In genomic region chr5:157971466-157972324, GRCh38 we compare ENCODE assay signal across 13 cellular contexts.
DNase-seq lines count a peak whose midpoint lies in the region; ATAC-seq and TF ChIP-seq lines count a peak whose summit lies in the region.
"Had no signal": no experiment of that assay in that cellular context is flagged by ENCODE, and none has a peak within 500 bp of the region (broad histone marks: within the 10 kb centered on the region; RNA-seq: fewer than 3 reads in every experiment).

No MANE protein-coding gene starts in this region.

- no peak for TF ChIP-seq POLR2A in heart left ventricle (IDR thresholded peaks at IDR 0.05)

- H3K36me3 ChIP-seq in heart left ventricle (no peaks in the 10 kb centered on the region), rectal smooth muscle tissue (ENCODE audit: control insufficient read depth, insufficient read depth, low read length) (no peaks in the 10 kb centered on the region)

- no peaks in the 10 kb centered on the region for H3K36me3 Mint-ChIP-seq in progenitor cell of endocrine pancreas (ENCODE audit: insufficient read depth)

- H3K4me1 Mint-ChIP-seq in progenitor cell of endocrine pancreas (ENCODE audit: low read depth): peaks cover 5% of the 10 kb centered on the region
- H3K4me1 Mint-ChIP-seq: activated naive CD8-positive, alpha-beta T cell treated with anti-CD3 and anti-CD28 coated beads, Interleukin-2, amount 50 U/mL, for 24 hours had no signal

- H3K27me3 Mint-ChIP-seq in progenitor cell of endocrine pancreas: peaks cover 7% of the 10 kb centered on the region

- DNase-seq in HFF-Myc (ENCODE audit: extremely low read depth, low read depth) (peak; percentile 53), NCI-H524 treated with DMSO at 0.1 percent for 48 hours (lab: John Stamatoyannopoulos, UW) (peak; percentile 48), heart left ventricle (peak in 1 of 5 donors; percentile 50), putamen (ENCODE audit: low spot score) (no peak), progenitor cell of endocrine pancreas (ENCODE audit: low spot score, unreplicated experiment) (no peak)
- DNase-seq: activated naive CD8-positive, alpha-beta T cell treated with anti-CD3 and anti-CD28 coated beads, Interleukin-2, amount 50 U/mL, for 24 hours; islet precursor cell had no signal

- H3K4me1 ChIP-seq in heart left ventricle (peaks cover 0 to 10% (median 4%) of the 10 kb centered on the region in 12 donors), rectal smooth muscle tissue (ENCODE audit: control insufficient read depth, insufficient read depth, low read length) (peaks cover 9% of the 10 kb centered on the region)
- H3K4me1 ChIP-seq: Caco-2 had no signal

- H3K27ac Mint-ChIP-seq in progenitor cell of endocrine pancreas: no peak overlapping the region
- H3K27ac Mint-ChIP-seq: activated naive CD8-positive, alpha-beta T cell treated with anti-CD3 and anti-CD28 coated beads, Interleukin-2, amount 50 U/mL, for 24 hours; T-helper 1 cell treated with Interleukin-12 subunit alpha and Interleukin-12 subunit beta and Interleukin-4 antibody, amounts not matched to agents 30 μg/mL and 1 μg/mL, for 36 hours had no signal

- no peak overlapping the region for H3K9ac ChIP-seq in rectal smooth muscle tissue (ENCODE audit: low read length)

- 26 to 44% (median 32%) methylated on average over 5 of the region's 5 CpGs for WGBS in heart left ventricle, 4 donors

- TF ChIP-seq CTCF in HFF-Myc (IDR thresholded peaks at IDR 0.05; ENCODE audit: low read depth, low read length, missing control alignments) (no peak), heart left ventricle (IDR thresholded peaks at IDR 0.05) (no peak), progenitor cell of endocrine pancreas (IDR thresholded peaks at IDR 0.05; ENCODE audit: unreplicated experiment) (no peak)

- H3K9me3 Mint-ChIP-seq in progenitor cell of endocrine pancreas (ENCODE audit: low read depth): no peaks in the 10 kb centered on the region
- H3K9me3 Mint-ChIP-seq: activated naive CD8-positive, alpha-beta T cell treated with anti-CD3 and anti-CD28 coated beads, Interleukin-2, amount 50 U/mL, for 24 hours; T-helper 1 cell treated with Interleukin-12 subunit alpha and Interleukin-12 subunit beta and Interleukin-4 antibody, amounts not matched to agents 30 μg/mL and 1 μg/mL, for 36 hours had no signal

- intact Hi-C loops in heart left ventricle (cut with DNase I): no loop called here

- no peaks in the 10 kb centered on the region for H3K9me3 ChIP-seq in heart left ventricle
- H3K9me3 ChIP-seq: Caco-2 had no signal

- no peak overlapping the region for H3K4me3 Mint-ChIP-seq in progenitor cell of endocrine pancreas (ENCODE audit: low read depth)
- H3K4me3 Mint-ChIP-seq: activated naive CD8-positive, alpha-beta T cell treated with anti-CD3 and anti-CD28 coated beads, Interleukin-2, amount 50 U/mL, for 24 hours; T-helper 1 cell treated with Interleukin-12 subunit alpha and Interleukin-12 subunit beta and Interleukin-4 antibody, amounts not matched to agents 30 μg/mL and 1 μg/mL, for 36 hours had no signal

- ATAC-seq in heart left ventricle: peak in 3 of 4 donors; percentile 58 to 69 (median 63)
- no peak for ATAC-seq in HG03469 (IDR thresholded peaks at IDR 0.05; ENCODE audit: unreplicated experiment)
- ATAC-seq in GM19452 (IDR thresholded peaks at IDR 0.05; ENCODE audit: unreplicated experiment): no peak
- ATAC-seq: activated naive CD8-positive, alpha-beta T cell treated with anti-CD3 and anti-CD28 coated beads, Interleukin-2, amount 50 U/mL, for 24 hours; GM12878 had no signal

- peak overlapping the region in 1 of 12 donors; percentile 60 for H3K27ac ChIP-seq in heart left ventricle
- peak overlapping the region; percentile 77 for H3K27ac ChIP-seq in rectal smooth muscle tissue (ENCODE audit: low read depth, low read length)

- no peaks in the 10 kb centered on the region for H3K27me3 ChIP-seq in heart left ventricle
- H3K27me3 ChIP-seq in rectal smooth muscle tissue (ENCODE audit: control insufficient read depth, insufficient read depth, low read length): no peaks in the 10 kb centered on the region

- no peak overlapping the region for H3K4me3 ChIP-seq in HFF-Myc (replicated peaks; ENCODE audit: low read depth, low read length)
- H3K4me3 ChIP-seq in heart left ventricle: no peak overlapping the region
- H3K4me3 ChIP-seq in rectal smooth muscle tissue (ENCODE audit: low read length): no peak overlapping the region
- H3K4me3 ChIP-seq: GM12878 had no signal

Comparison
In these comparisons a context has a peak if more than half of its experiments do, and no peak if none do; other contexts are left out.
1. DNase-seq: peak in HFF-Myc (single experiment) and NCI-H524 treated with DMSO at 0.1 percent for 48 hours (single experiment); none in putamen (single experiment) and progenitor cell of endocrine pancreas (single experiment).
2. ATAC-seq: peak in heart left ventricle (3 of 4); none in HG03469 (single experiment) and GM19452 (single experiment).